In the genomic region with DNA sequence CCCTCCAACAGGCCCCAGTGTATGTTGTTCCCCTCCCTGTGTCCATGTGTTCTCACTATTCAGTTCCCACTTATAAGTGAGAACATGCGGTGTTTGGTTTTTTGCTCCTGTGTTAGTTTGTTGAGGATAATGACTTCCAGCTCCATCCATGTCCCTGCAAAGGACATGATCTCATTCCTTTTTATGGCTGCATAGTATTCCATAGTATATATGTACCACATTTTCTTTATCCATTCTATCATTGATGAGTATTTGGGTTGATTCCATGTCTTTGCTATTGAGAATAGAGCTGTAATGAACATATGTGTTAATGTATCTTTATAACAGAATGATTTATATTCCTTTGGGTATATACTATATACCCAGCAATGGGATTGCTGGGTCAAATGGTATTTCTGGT, we compare ENCODE assay signal across 3 cellular contexts. TPM values are rescaled to one million over a fixed set of nuclear protein-coding genes. Genes with fewer than 3 reads are reported as not detected.
"Had no signal": no experiment of that assay in that cellular context is flagged by ENCODE, and none has a peak within 500 bp of the region (broad histone marks: within the 10 kb centered on the region; RNA-seq: fewer than 3 reads in every experiment).

No MANE protein-coding gene starts in this region.

RNA-seq across cellular contexts. Expression of a gene that starts 16.1 kb away (rescaled TPM):
- total RNA-seq: bronchial epithelial cell, cardiac septum had no signal
- polyA plus RNA-seq: aorta had no signal
